Comparison of ENCODE assay signal across 8 cellular contexts in the genomic region with DNA sequence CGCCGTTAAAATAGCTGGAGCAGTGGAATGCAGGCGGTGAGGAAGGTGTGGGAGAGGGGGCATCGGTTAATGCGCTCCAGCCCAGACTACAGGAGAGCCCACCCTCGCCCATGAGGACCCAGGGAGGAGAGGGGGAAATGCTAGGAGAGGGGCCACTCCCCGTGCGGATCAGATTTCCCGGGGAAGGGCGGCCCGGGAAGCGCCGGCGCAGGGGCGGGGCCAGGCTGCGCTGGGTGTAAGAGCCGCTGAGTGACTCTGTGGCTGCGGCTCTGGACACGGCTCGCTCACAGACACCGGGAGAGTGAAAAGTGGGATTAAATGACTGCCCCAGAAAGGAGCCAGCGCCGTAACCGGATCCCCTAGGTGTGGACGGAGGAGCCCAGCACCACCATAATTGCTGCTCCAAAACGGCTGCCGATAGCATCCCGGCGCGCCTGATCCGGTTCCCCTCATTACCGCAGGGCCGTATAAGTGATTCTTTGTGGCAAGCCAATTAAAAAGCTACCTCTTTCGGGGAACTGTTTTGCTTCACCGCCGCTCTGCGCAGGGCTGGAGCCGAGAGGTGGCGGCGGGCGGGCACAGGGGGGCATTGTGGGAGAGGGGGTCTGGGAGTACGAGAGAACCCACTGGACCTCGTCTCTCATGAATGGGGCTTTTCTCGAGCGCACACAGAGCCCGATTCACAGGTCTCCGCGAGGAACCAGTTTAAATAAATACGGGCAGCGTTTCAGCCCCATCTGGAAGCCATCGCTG. TPM values are rescaled to one million over a fixed set of nuclear protein-coding genes. Genes with fewer than 3 reads are reported as not detected.
DNase-seq lines count a peak whose midpoint lies in the region; ATAC-seq and TF ChIP-seq lines count a peak whose summit lies in the region.

No MANE protein-coding gene starts in this region.

- H3K36me3 ChIP-seq in psoas muscle (ENCODE audit: insufficient read depth in 1 of 2, low read depth in 1 of 2): no peaks in the 10 kb centered on the region

- H3K27ac ChIP-seq in psoas muscle: no peak overlapping the region

- no peaks in the 10 kb centered on the region for H3K9me3 Mint-ChIP-seq in activated T-helper 17 cell treated with anti-CD3 and anti-CD28 coated beads, Interleukin-2, amount 50 U/mL, for 72 hours

- no peak overlapping the region for H3K27ac Mint-ChIP-seq in activated T-helper 17 cell treated with anti-CD3 and anti-CD28 coated beads, Interleukin-2, amount 50 U/mL, for 72 hours

- H3K4me1 ChIP-seq in psoas muscle: peaks cover 41% of the 10 kb centered on the region

- H3K4me3 Mint-ChIP-seq in activated T-helper 17 cell treated with anti-CD3 and anti-CD28 coated beads, Interleukin-2, amount 50 U/mL, for 72 hours: peak overlapping the region; percentile 83

- no peaks in the 10 kb centered on the region for H3K36me3 Mint-ChIP-seq in activated T-helper 17 cell treated with anti-CD3 and anti-CD28 coated beads, Interleukin-2, amount 50 U/mL, for 72 hours (ENCODE audit: low read depth)

- no peak for TF ChIP-seq CTCF in psoas muscle (IDR thresholded peaks at IDR 0.05)

- WGBS in psoas muscle, 3 donors: 0 to 1% (median 0%) methylated on average over 51 of the region's 51 CpGs

- no peak for TF ChIP-seq RAD21 in Ishikawa (IDR thresholded peaks at IDR 0.05; ENCODE audit: low read depth)

- in situ Hi-C loops in Caki2 (cut with HindIII; ENCODE audit: low pct_unique_long_range_greater_than_20kb, low sequenced_read_pairs): no loop called here

- TF ChIP-seq EP300 in Ishikawa (IDR thresholded peaks at IDR 0.05; ENCODE audit: borderline replicate concordance): no peak

- peak overlapping the region; percentile 67 for H3K4me3 ChIP-seq in psoas muscle

- peaks cover 16% of the 10 kb centered on the region for H3K4me1 Mint-ChIP-seq in activated T-helper 17 cell treated with anti-CD3 and anti-CD28 coated beads, Interleukin-2, amount 50 U/mL, for 72 hours

- H3K27me3 Mint-ChIP-seq in activated T-helper 17 cell treated with anti-CD3 and anti-CD28 coated beads, Interleukin-2, amount 50 U/mL, for 72 hours: peaks cover 68% of the 10 kb centered on the region

- peaks cover 0 to 46% (median 19%) of the 10 kb centered on the region in 3 donors for H3K27me3 ChIP-seq in psoas muscle (ENCODE audit: insufficient read depth in 3 of 3, low read length in 2 of 3)

- intact Hi-C loops in left cardiac atrium (cut with DNase I) (no loop called here), psoas muscle (cut with DNase I) (loop anchor here in 1 of 2 donors (2.0 kb wide), 1 partner anchor 37 kb away; no protein-coding TSS in a partner anchor)

- H3K9me3 ChIP-seq in psoas muscle: no peaks in the 10 kb centered on the region

- DNase-seq in Caki2 (ENCODE audit: low read depth) (peak; percentile 27), left cardiac atrium (peak; percentile 59), psoas muscle (peak in 1 of 2 donors; percentile 55)

- ATAC-seq in activated T-helper 17 cell treated with anti-CD3 and anti-CD28 coated beads, Interleukin-2, amount 50 U/mL, for 72 hours (replicated peaks): peak; percentile 52
- ATAC-seq in left cardiac atrium (peak; percentile 83 to 89), psoas muscle (peak; percentile 71 to 80 (median 75)), HG03439 (IDR thresholded peaks at IDR 0.05; ENCODE audit: unreplicated experiment) (no peak), GM21515 (IDR thresholded peaks at IDR 0.05; ENCODE audit: unreplicated experiment) (no peak), HG03039 (IDR thresholded peaks at IDR 0.05; ENCODE audit: unreplicated experiment) (no peak)

TF ChIP-seq in Ishikawa, 13 proteins besides CTCF, POLR2A, EP300 and RAD21:
- TF ChIP-seq ZBTB7A (IDR thresholded peaks at IDR 0.05; ENCODE audit: low read depth): peak; percentile 98
- no peak for TF ChIP-seq YY1 (IDR thresholded peaks at IDR 0.05; ENCODE audit: low read depth)
- TF ChIP-seq, protein P1, sequence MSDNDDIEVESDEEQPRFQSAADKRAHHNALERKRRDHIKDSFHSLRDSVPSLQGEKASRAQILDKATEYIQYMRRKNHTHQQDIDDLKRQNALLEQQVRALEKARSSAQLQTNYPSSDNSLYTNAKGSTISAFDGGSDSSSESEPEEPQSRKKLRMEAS (IDR thresholded peaks at IDR 0.05): peak; percentile 39
- no peak for TF ChIP-seq CEBPB (IDR thresholded peaks at IDR 0.05)
- no peak for TF ChIP-seq EGR1 (IDR thresholded peaks at IDR 0.05)

RNA-seq across cellular contexts. Expression of a gene that starts 2.7 kb away (rescaled TPM):
- total RNA-seq in Caki2 (2014; rRNA removed; shearing (Covaris generic); ENCODE audit: low replicate concordance): not detected in 2 replicates
- total RNA-seq in activated T-helper 17 cell treated with anti-CD3 and anti-CD28 coated beads, Interleukin-2, amount 50 U/mL, for 72 hours: not detected
- not detected for total RNA-seq in left cardiac atrium
- total RNA-seq in psoas muscle: under 1 TPM in 1 of 4 donors, not detected in 3; 0.06 TPM
- polyA plus RNA-seq in psoas muscle: under 1 TPM in 2 of 3 donors, not detected in 1; 0.07 to 0.41 TPM

RNA-seq across cellular contexts. Expression of a gene that starts 38.2 kb away (rescaled TPM):
- total RNA-seq in Caki2 (2014; rRNA removed; shearing (Covaris generic); ENCODE audit: low replicate concordance): 212 and 223 TPM in 2 replicates
- total RNA-seq in activated T-helper 17 cell treated with anti-CD3 and anti-CD28 coated beads, Interleukin-2, amount 50 U/mL, for 72 hours: 100 to 1,000 TPM; 184 to 207 TPM
- 10 to 100 TPM; 47.9 to 54.9 TPM for total RNA-seq in left cardiac atrium
- 10 to 100 TPM in 3 of 4 donors, 1 to 10 TPM in 1; 7.7 to 15.8 (median 12.6) TPM for total RNA-seq in psoas muscle
- polyA plus RNA-seq in psoas muscle: 10 to 100 TPM; 14.3 to 33.4 (median 14.7) TPM

Comparison
In these comparisons a context has a peak if more than half of its experiments do, and no peak if none do; other contexts are left out.
1. ATAC-seq: peak in activated T-helper 17 cell treated with anti-CD3 and anti-CD28 coated beads, Interleukin-2, amount 50 U/mL, for 72 hours (single experiment), left cardiac atrium (2 of 2) and psoas muscle (4 of 4); none in HG03439 (single experiment), GM21515 (single experiment) and HG03039 (single experiment).